11 cellular contexts compared by ENCODE assay signal in genomic region chr14:38125484-38125912, GRCh38.
DNase-seq lines count a peak whose midpoint lies in the region.
"Had no signal": no experiment of that assay in that cellular context is flagged by ENCODE, and none has a peak within 500 bp of the region (broad histone marks: within the 10 kb centered on the region; RNA-seq: fewer than 3 reads in every experiment).

No MANE protein-coding gene starts in this region.

- DNase-seq in stimulated activated CD8-positive, alpha-beta memory T cell treated with anti-CD3 and anti-CD28 coated beads, Interleukin-12 subunit alpha, Interleukin-12 subunit beta, amount 100 ng/mL, for 4 hours (ENCODE audit: low read depth), result peak; percentile 3
- DNase-seq in stimulated activated CD8-positive, alpha-beta memory T cell treated with anti-CD3 and anti-CD28 coated beads, Interleukin-4, amount 100 ng/mL, for 48 hours, result no peak
- DNase-seq in NCI-H345 treated with DMSO at 0.1 percent for 48 hours (lab: John Stamatoyannopoulos, UW; ENCODE audit: unreplicated experiment) (peak; percentile 29), immature natural killer cell (peak; percentile 38 to 54 (median 44)), cerebellum (ENCODE audit: low spot score) (no peak), SIG-M5 treated with dmso at 0.1 percent for 504 hours (lab: John Stamatoyannopoulos, UW; ENCODE audit: unreplicated experiment) (no peak), RKO (ENCODE audit: low spot score) (no peak), NCI-H524 (lab: John Stamatoyannopoulos, UW) (no peak)
- DNase-seq: DMS79 treated with DMSO at 0.1 percent for 48 hours, KG1, tibial artery had no signal

- H3K4me3 Mint-ChIP-seq in immature natural killer cell, result peak overlapping the region; percentile 38 to 67 (median 64)

- H3K27me3 Mint-ChIP-seq in immature natural killer cell (ENCODE audit: low read depth in 3 of 3), result no peaks in the 10 kb centered on the region

- no peaks in the 10 kb centered on the region for H3K36me3 Mint-ChIP-seq in immature natural killer cell

- H3K4me1 Mint-ChIP-seq in immature natural killer cell, result peaks cover 41 to 48% of the 10 kb centered on the region in 2 donors

- peak overlapping the region; percentile 58 to 84 (median 73) for H3K27ac Mint-ChIP-seq in immature natural killer cell

- H3K9me3 Mint-ChIP-seq in immature natural killer cell, result no peaks in the 10 kb centered on the region

Comparison
In these comparisons a context has a peak if more than half of its experiments do, and no peak if none do; other contexts are left out.
1. DNase-seq: peak in stimulated activated CD8-positive, alpha-beta memory T cell treated with anti-CD3 and anti-CD28 coated beads, Interleukin-12 subunit alpha, Interleukin-12 subunit beta, amount 100 ng/mL, for 4 hours (single experiment), NCI-H345 treated with DMSO at 0.1 percent for 48 hours (single experiment) and immature natural killer cell (3 of 3); none in stimulated activated CD8-positive, alpha-beta memory T cell treated with anti-CD3 and anti-CD28 coated beads, Interleukin-4, amount 100 ng/mL, for 48 hours (single experiment), cerebellum (single experiment), SIG-M5 treated with dmso at 0.1 percent for 504 hours (single experiment), RKO (single experiment) and NCI-H524 (0 of 2).